In the genomic region with DNA sequence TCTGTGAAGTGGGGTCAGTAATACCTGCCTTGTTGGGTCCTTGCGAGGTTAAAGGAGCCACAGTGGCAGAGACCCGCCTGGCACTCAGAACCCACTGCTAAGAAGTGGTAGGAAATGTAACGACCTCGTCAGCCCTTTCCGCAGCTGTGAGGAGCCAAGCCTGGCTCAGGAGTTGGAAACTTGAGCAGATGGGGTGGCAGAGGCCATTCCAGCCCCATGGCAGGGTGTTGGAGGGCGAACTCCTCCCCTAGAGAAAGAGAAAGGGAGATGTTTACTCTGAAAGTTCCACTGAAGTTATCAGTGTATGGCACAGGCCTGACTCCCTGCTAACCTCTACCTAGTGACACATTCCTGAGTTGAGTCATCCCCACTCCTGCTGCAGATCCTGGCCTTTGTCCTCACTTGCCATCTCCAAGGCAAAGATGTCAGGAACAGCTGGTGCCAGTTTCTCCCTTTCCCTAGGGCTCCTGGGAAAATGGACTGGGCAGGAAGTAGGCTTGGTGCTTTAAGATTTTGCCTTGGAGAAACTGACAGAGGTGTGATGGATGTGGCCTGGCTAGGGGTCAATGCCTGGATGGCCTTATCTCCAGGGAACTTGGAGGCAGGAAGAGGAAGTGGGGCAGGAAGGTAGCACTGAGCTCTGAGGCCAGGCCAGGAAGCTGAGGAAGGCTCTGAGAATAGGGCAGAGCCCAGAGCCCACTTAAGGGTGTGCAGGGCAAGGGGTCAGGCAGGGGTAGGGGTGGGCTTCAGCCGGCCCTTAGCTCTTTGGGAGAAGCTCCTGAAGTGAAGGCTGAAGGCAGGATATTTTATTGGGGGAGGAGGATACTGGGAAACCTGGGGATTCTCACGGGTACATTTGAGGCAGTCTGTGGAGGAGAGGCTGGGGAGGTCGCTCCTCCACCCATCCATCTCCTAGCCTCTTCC, we compare ENCODE assay signal across 1 cellular context.
TF ChIP-seq lines count a peak whose summit lies in the region.

No MANE protein-coding gene starts in this region.

TF ChIP-seq in liver, 16 proteins besides CTCF, POLR2A, EP300 and RAD21 (continued from another document):
- TF ChIP-seq GABPA (IDR thresholded peaks at IDR 0.05 in 1 of 2, conservative IDR thresholded peaks at IDR 0.05 in 1 of 2), result peak in 1 of 2 donors; percentile 51
- TF ChIP-seq TAF1 (conservative IDR thresholded peaks at IDR 0.05), result no peak
- TF ChIP-seq, protein P1, sequence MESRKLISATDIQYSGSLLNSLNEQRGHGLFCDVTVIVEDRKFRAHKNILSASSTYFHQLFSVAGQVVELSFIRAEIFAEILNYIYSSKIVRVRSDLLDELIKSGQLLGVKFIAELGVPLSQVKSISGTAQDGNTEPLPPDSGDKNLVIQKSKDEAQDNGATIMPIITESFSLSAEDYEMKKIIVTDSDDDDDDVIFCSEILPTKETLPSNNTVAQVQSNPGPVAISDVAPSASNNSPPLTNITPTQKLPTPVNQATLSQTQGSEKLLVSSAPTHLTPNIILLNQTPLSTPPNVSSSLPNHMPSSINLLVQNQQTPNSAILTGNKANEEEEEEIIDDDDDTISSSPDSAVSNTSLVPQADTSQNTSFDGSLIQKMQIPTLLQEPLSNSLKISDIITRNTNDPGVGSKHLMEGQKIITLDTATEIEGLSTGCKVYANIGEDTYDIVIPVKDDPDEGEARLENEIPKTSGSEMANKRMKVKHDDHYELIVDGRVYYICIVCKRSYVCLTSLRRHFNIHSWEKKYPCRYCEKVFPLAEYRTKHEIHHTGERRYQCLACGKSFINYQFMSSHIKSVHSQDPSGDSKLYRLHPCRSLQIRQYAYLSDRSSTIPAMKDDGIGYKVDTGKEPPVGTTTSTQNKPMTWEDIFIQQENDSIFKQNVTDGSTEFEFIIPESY (IDR thresholded peaks at IDR 0.05), result no peak
- peak; percentile 95 for TF ChIP-seq JUND (IDR thresholded peaks at IDR 0.05)
- peak; percentile 97 for TF ChIP-seq NR2F2 (IDR thresholded peaks at IDR 0.05)
- peak; percentile 17 for TF ChIP-seq FOXA1 (IDR thresholded peaks at IDR 0.05)
- TF ChIP-seq SP1 (IDR thresholded peaks at IDR 0.05), result peak; percentile 92
- TF ChIP-seq, protein P2, sequence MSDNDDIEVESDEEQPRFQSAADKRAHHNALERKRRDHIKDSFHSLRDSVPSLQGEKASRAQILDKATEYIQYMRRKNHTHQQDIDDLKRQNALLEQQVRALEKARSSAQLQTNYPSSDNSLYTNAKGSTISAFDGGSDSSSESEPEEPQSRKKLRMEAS (IDR thresholded peaks at IDR 0.05), result peak; percentile 56
- TF ChIP-seq, protein P3, sequence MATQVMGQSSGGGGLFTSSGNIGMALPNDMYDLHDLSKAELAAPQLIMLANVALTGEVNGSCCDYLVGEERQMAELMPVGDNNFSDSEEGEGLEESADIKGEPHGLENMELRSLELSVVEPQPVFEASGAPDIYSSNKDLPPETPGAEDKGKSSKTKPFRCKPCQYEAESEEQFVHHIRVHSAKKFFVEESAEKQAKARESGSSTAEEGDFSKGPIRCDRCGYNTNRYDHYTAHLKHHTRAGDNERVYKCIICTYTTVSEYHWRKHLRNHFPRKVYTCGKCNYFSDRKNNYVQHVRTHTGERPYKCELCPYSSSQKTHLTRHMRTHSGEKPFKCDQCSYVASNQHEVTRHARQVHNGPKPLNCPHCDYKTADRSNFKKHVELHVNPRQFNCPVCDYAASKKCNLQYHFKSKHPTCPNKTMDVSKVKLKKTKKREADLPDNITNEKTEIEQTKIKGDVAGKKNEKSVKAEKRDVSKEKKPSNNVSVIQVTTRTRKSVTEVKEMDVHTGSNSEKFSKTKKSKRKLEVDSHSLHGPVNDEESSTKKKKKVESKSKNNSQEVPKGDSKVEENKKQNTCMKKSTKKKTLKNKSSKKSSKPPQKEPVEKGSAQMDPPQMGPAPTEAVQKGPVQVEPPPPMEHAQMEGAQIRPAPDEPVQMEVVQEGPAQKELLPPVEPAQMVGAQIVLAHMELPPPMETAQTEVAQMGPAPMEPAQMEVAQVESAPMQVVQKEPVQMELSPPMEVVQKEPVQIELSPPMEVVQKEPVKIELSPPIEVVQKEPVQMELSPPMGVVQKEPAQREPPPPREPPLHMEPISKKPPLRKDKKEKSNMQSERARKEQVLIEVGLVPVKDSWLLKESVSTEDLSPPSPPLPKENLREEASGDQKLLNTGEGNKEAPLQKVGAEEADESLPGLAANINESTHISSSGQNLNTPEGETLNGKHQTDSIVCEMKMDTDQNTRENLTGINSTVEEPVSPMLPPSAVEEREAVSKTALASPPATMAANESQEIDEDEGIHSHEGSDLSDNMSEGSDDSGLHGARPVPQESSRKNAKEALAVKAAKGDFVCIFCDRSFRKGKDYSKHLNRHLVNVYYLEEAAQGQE (IDR thresholded peaks at IDR 0.05), result no peak
- peak; percentile 53 for TF ChIP-seq HNF4G (IDR thresholded peaks at IDR 0.05)
- TF ChIP-seq HNF4A (conservative IDR thresholded peaks at IDR 0.05), result peak; percentile 76 to 80
- peak; percentile 70 for TF ChIP-seq YY1 (IDR thresholded peaks at IDR 0.05)
- peak; percentile 83 for TF ChIP-seq FOXA2 (IDR thresholded peaks at IDR 0.05)
